Comparison of ENCODE assay signal across 1 cellular context in genomic region chr14:70692210-70692609, GRCh38.
A peak's percentile ranks its signal among the peaks of the same experiment; 100 is the strongest.
TF ChIP-seq lines count a peak whose summit lies in the region.

No MANE protein-coding gene starts in this region.

TF ChIP-seq in K562, 482 proteins besides CTCF, POLR2A, EP300 and RAD21:
- TF ChIP-seq OTX1 (CRISPR knock-in tag; IDR thresholded peaks at IDR 0.05): no peak
- no peak for TF ChIP-seq ZFP36 (IDR thresholded peaks at IDR 0.05; ENCODE audit: low read depth, low read length, partially characterized antibody)
- TF ChIP-seq FOXK2 (conservative IDR thresholded peaks at IDR 0.05 in 1 of 2, IDR thresholded peaks at IDR 0.05 in 1 of 2; ENCODE audit: low read depth in 2 of 2): peak in 1 of 2 experiments; percentile 24; a peak in 1 of 4 replicates
- no peak for TF ChIP-seq MTA1 (IDR thresholded peaks at IDR 0.05; ENCODE audit: borderline replicate concordance)
- TF ChIP-seq E2F8 (IDR thresholded peaks at IDR 0.05; ENCODE audit: low read depth, partially characterized antibody): no peak
- peak; percentile 21; the same call in 1 of the 2 replicates for TF ChIP-seq MAFG (tag; conservative IDR thresholded peaks at IDR 0.05)
- TF ChIP-seq ARID2 (IDR thresholded peaks at IDR 0.05): no peak
- 0 out of 2 replicates have a peak, but pooled peaks have one; percentile 5 for TF ChIP-seq NFE2 (IDR thresholded peaks at IDR 0.05; ENCODE audit: low read depth)
- no peak for TF ChIP-seq TEAD2 (tag; IDR thresholded peaks at IDR 0.05)
- no peak for TF ChIP-seq NR2C2 (CRISPR knock-in tag; IDR thresholded peaks at IDR 0.05)
- no peak for TF ChIP-seq NR2C2 (tag; IDR thresholded peaks at IDR 0.05)
- TF ChIP-seq PRPF4 (IDR thresholded peaks at IDR 0.05; ENCODE audit: insufficient read depth, low read depth, low read length, poor library complexity, severe bottlenecking): no peak
- no peak for TF ChIP-seq NCOA6 (IDR thresholded peaks at IDR 0.05)
- no peak for TF ChIP-seq GABPB1 (CRISPR knock-in tag; IDR thresholded peaks at IDR 0.05)
